10 cellular contexts compared by ENCODE assay signal in the genomic region with DNA sequence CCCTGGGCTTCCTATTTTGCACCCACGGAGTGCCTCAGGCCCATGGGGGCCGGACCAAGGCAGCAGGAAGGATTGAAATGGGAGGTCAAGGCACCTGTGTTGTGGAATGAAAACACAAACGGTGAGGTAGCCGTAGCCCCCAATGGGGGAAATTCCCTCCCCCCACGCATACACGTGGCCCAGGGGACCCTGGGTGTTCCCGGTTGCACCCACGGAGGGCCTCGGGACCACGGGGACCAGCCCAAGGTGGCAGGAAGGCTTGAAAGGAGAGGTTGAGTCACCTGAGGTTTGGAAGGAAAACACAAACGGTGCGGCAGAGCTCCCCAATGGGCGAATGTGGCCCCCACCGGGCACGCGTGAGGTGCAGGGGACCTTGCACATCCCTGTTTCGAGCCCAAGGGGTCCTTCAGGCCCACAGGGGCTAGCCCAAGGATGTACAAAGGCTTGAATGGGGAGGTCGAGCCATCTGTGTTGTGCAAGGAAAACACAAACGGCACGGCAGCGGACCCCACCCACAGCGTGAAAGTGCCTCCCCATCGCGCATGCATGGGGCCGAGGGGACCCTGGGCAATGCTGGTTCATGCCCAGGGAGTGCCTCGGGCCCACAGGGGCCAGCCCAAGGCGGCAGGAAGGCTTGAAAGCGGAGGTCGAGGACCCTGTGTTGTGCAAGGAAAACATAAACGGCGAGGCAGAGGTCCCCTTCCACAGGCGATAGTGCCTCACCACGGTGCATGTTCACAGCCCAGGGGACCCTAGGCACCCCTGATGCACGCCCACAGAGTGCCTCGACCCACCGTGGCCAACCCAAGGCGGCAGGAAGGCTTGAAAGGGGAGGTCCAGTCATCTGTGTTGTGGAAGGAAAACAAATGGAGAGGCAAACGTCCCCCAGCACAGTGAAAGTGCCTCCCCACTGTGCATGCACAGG.
A peak's percentile ranks its signal among the peaks of the same experiment; 100 is the strongest.
DNase-seq lines count a peak whose midpoint lies in the region; ATAC-seq and TF ChIP-seq lines count a peak whose summit lies in the region.
"Had no signal": no experiment of that assay in that cellular context is flagged by ENCODE, and none has a peak within 500 bp of the region (broad histone marks: within the 10 kb centered on the region; RNA-seq: fewer than 3 reads in every experiment).

No MANE protein-coding gene starts in this region.

- TF ChIP-seq CTCF in adrenal gland (IDR thresholded peaks at IDR 0.05) (no peak), lower leg skin (IDR thresholded peaks at IDR 0.05) (no peak), upper lobe of left lung (IDR thresholded peaks at IDR 0.05) (no peak)

- no peaks in the 10 kb centered on the region for H3K36me3 ChIP-seq in adrenal gland (replicated peaks in 1 of 2)
- no peaks in the 10 kb centered on the region for H3K36me3 ChIP-seq in upper lobe of left lung

- POLR2A ChIA-PET in activated naive CD8-positive, alpha-beta T cell treated with anti-CD3 and anti-CD28 coated beads, Interleukin-2, amount 10 ng/mL, durations not matched to agents 7 days and 5 days (lab: Charles Lee): no interaction called here

- no peak for TF ChIP-seq EP300 in upper lobe of left lung (IDR thresholded peaks at IDR 0.05)

- H3K36me3 Mint-ChIP-seq in activated naive CD8-positive, alpha-beta T cell treated with anti-CD3 and anti-CD28 coated beads, Interleukin-2, amount 10 ng/mL, durations not matched to agents 7 days and 5 days: no peaks in the 10 kb centered on the region
- peaks cover 2% of the 10 kb centered on the region for H3K36me3 Mint-ChIP-seq in activated naive CD8-positive, alpha-beta T cell treated with anti-CD3 and anti-CD28 coated beads, Interleukin-2, amount 50 U/mL, for 24 hours (ENCODE audit: low read depth)

- intact Hi-C loops in adrenal gland (cut with DNase I) (no loop called here), lower leg skin (cut with DNase I; ENCODE audit: low total_unique reads) (no loop called here)

- WGBS in adrenal gland, 4 donors: 59 to 65% (median 61%) methylated on average over 25 to 38 of the region's 38 CpGs
- 62 to 66% methylated on average over 37 to 38 of the region's 38 CpGs for WGBS in lower leg skin, 2 donors
- 71 to 73% methylated on average over 27 to 38 of the region's 38 CpGs for WGBS in upper lobe of left lung, 2 donors

- no peak overlapping the region for H3K4me3 Mint-ChIP-seq in activated naive CD8-positive, alpha-beta T cell treated with anti-CD3 and anti-CD28 coated beads, Interleukin-2, amount 10 ng/mL, durations not matched to agents 7 days and 5 days
- H3K4me3 Mint-ChIP-seq in activated naive CD8-positive, alpha-beta T cell treated with anti-CD3 and anti-CD28 coated beads, Interleukin-2, amount 50 U/mL, for 24 hours: no peak overlapping the region
- H3K4me3 Mint-ChIP-seq: stimulated activated naive CD8-positive, alpha-beta T cell treated with anti-CD3 and anti-CD28 coated beads, Interleukin-15, Interleukin-2, amounts not matched to agents 100 ng/mL and 50 ng/mL, for 24 hours had no signal

- DNase-seq in activated naive CD8-positive, alpha-beta T cell treated with anti-CD3 and anti-CD28 coated beads, Interleukin-2, amount 10 ng/mL, durations not matched to agents 7 days and 5 days: peak; percentile 15
- DNase-seq in activated naive CD8-positive, alpha-beta T cell treated with anti-CD3 and anti-CD28 coated beads, Interleukin-2, amount 50 U/mL, for 24 hours: no peak
- DNase-seq in adrenal gland (peak in 5 of 7 donors; percentile 3 to 28 (median 9)), lower leg skin (ENCODE audit: low spot score in 2 of 2) (peak; percentile 7 to 76), upper lobe of left lung (peak; percentile 12 to 64), GM19240 (ENCODE audit: insufficient read length, low spot score) (no peak), NOMO-1 (lab: John Stamatoyannopoulos, UW; ENCODE audit: unreplicated experiment in 2 of 2) (no peak)
- DNase-seq in stimulated activated naive CD8-positive, alpha-beta T cell treated with anti-CD3 and anti-CD28 coated beads, Interleukin-15, Interleukin-2, amounts not matched to agents 100 U/mL and 50 U/mL, for 24 hours: no peak
- DNase-seq: NCI-H2171 treated with DMSO at 0.1 percent for 48 hours had no signal

- peaks cover 5% of the 10 kb centered on the region for H3K9me3 Mint-ChIP-seq in activated naive CD8-positive, alpha-beta T cell treated with anti-CD3 and anti-CD28 coated beads, Interleukin-2, amount 10 ng/mL, durations not matched to agents 7 days and 5 days
- no peaks in the 10 kb centered on the region for H3K9me3 Mint-ChIP-seq in activated naive CD8-positive, alpha-beta T cell treated with anti-CD3 and anti-CD28 coated beads, Interleukin-2, amount 50 U/mL, for 24 hours

- no peaks in the 10 kb centered on the region for H3K4me1 Mint-ChIP-seq in activated naive CD8-positive, alpha-beta T cell treated with anti-CD3 and anti-CD28 coated beads, Interleukin-2, amount 10 ng/mL, durations not matched to agents 7 days and 5 days
- H3K4me1 Mint-ChIP-seq in activated naive CD8-positive, alpha-beta T cell treated with anti-CD3 and anti-CD28 coated beads, Interleukin-2, amount 50 U/mL, for 24 hours: no peaks in the 10 kb centered on the region

- H3K27ac ChIP-seq in adrenal gland (no peak overlapping the region), upper lobe of left lung (no peak overlapping the region)

- H3K4me3 ChIP-seq in adrenal gland (no peak overlapping the region), lower leg skin (ENCODE audit: low read depth, poor library complexity, severe bottlenecking) (no peak overlapping the region), upper lobe of left lung (no peak overlapping the region)

- TF ChIP-seq POLR2A in adrenal gland (IDR thresholded peaks at IDR 0.05) (no peak), lower leg skin (IDR thresholded peaks at IDR 0.05) (no peak), upper lobe of left lung (IDR thresholded peaks at IDR 0.05) (no peak)

- no peaks in the 10 kb centered on the region for H3K9me3 ChIP-seq in adrenal gland (replicated peaks in 1 of 3)
- peaks cover 0 to 100% (median 21%) of the 10 kb centered on the region in 4 donors for H3K9me3 ChIP-seq in upper lobe of left lung

- no peaks in the 10 kb centered on the region for H3K4me1 ChIP-seq in adrenal gland (replicated peaks in 1 of 2)
- H3K4me1 ChIP-seq in upper lobe of left lung: no peaks in the 10 kb centered on the region

- H3K27ac Mint-ChIP-seq in activated naive CD8-positive, alpha-beta T cell treated with anti-CD3 and anti-CD28 coated beads, Interleukin-2, amount 10 ng/mL, durations not matched to agents 7 days and 5 days: no peak overlapping the region
- no peak overlapping the region for H3K27ac Mint-ChIP-seq in activated naive CD8-positive, alpha-beta T cell treated with anti-CD3 and anti-CD28 coated beads, Interleukin-2, amount 50 U/mL, for 24 hours
- H3K27ac Mint-ChIP-seq: stimulated activated naive CD8-positive, alpha-beta T cell treated with anti-CD3 and anti-CD28 coated beads, Interleukin-15, Interleukin-2, amounts not matched to agents 100 ng/mL and 50 ng/mL, for 24 hours had no signal

- no peaks in the 10 kb centered on the region for H3K27me3 Mint-ChIP-seq in activated naive CD8-positive, alpha-beta T cell treated with anti-CD3 and anti-CD28 coated beads, Interleukin-2, amount 10 ng/mL, durations not matched to agents 7 days and 5 days
- no peaks in the 10 kb centered on the region for H3K27me3 Mint-ChIP-seq in activated naive CD8-positive, alpha-beta T cell treated with anti-CD3 and anti-CD28 coated beads, Interleukin-2, amount 50 U/mL, for 24 hours
- H3K27me3 Mint-ChIP-seq: stimulated activated naive CD8-positive, alpha-beta T cell treated with anti-CD3 and anti-CD28 coated beads, Interleukin-15, Interleukin-2, amounts not matched to agents 100 ng/mL and 50 ng/mL, for 24 hours had no signal

- no peak for ATAC-seq in activated naive CD8-positive, alpha-beta T cell treated with anti-CD3 and anti-CD28 coated beads, Interleukin-2, amount 10 ng/mL, durations not matched to agents 7 days and 5 days (ENCODE audit: low read depth)
- ATAC-seq in activated naive CD8-positive, alpha-beta T cell treated with anti-CD3 and anti-CD28 coated beads, Interleukin-2, amount 50 U/mL, for 24 hours: no peak
- ATAC-seq in upper lobe of left lung (ENCODE audit: low FRiP score in 2 of 2): no peak
- no peak for ATAC-seq in stimulated activated naive CD8-positive, alpha-beta T cell treated with anti-CD3 and anti-CD28 coated beads, Interleukin-15, Interleukin-2, amounts not matched to agents 100 U/mL and 50 U/mL, for 24 hours

- H3K27me3 ChIP-seq in adrenal gland (no peaks in the 10 kb centered on the region), upper lobe of left lung (no peaks in the 10 kb centered on the region)

Comparison
In these comparisons a context has a peak if more than half of its experiments do, and no peak if none do; other contexts are left out.
1. DNase-seq: peak in activated naive CD8-positive, alpha-beta T cell treated with anti-CD3 and anti-CD28 coated beads, Interleukin-2, amount 10 ng/mL, durations not matched to agents 7 days and 5 days (single experiment), adrenal gland (5 of 7), lower leg skin (2 of 2) and upper lobe of left lung (2 of 2); none in activated naive CD8-positive, alpha-beta T cell treated with anti-CD3 and anti-CD28 coated beads, Interleukin-2, amount 50 U/mL, for 24 hours (single experiment), GM19240 (single experiment), NOMO-1 (0 of 2) and stimulated activated naive CD8-positive, alpha-beta T cell treated with anti-CD3 and anti-CD28 coated beads, Interleukin-15, Interleukin-2, amounts not matched to agents 100 U/mL and 50 U/mL, for 24 hours (single experiment).